Comparison of ENCODE assay signal across 6 cellular contexts in the genomic region with DNA sequence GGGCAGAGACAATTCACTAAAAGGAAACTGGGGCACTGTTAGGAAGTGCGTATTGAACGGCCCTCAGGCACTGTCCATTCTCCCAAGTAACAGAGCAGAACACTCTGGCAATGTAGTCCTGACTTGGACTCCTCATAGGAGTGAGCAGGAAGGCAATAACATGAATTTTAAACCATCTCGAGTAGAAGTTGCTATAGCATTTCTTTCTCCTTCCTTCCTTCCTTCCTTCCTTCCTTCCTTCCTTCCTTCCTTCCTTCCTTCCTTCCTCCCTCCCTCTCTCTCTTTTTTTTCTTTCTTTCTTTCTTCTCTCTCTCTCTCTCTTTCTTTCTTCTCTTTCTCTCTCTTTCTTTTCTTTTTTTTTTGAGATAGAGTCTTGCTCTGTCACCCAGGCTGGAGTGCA.
"Had no signal": no experiment of that assay in that cellular context is flagged by ENCODE, and none has a peak within 500 bp of the region (broad histone marks: within the 10 kb centered on the region; RNA-seq: fewer than 3 reads in every experiment).

No MANE protein-coding gene starts in this region.

- H3K27ac ChIP-seq: psoas muscle, sigmoid colon, suprapubic skin had no signal

- H3K9me3 ChIP-seq: psoas muscle, sigmoid colon, suprapubic skin had no signal

- H3K4me3 ChIP-seq: psoas muscle, sigmoid colon, suprapubic skin had no signal

- H3K4me1 ChIP-seq: psoas muscle had no signal

- H3K36me3 Mint-ChIP-seq: natural killer cell treated with Interleukin-12 subunit alpha and Interleukin-12 subunit beta and Interleukin-15 and Interleukin-18, amount 100 ng/mL, for 72 hours had no signal

- H3K9me3 Mint-ChIP-seq: activated T-helper 2 cell treated with anti-CD3 and anti-CD28 coated beads, Interferon-gamma antibody, Interleukin-2, Interleukin-4, amounts not matched to agents 10 μg/mL and 5 μg/mL and 100 μg/mL, durations not matched to agents 14 hours and 24 hours and 36 hours; natural killer cell treated with Interleukin-12 subunit alpha and Interleukin-12 subunit beta and Interleukin-15 and Interleukin-18, amount 100 ng/mL, for 72 hours had no signal

- H3K27ac Mint-ChIP-seq: activated T-helper 2 cell treated with anti-CD3 and anti-CD28 coated beads, Interferon-gamma antibody, Interleukin-2, Interleukin-4, amounts not matched to agents 10 μg/mL and 5 μg/mL and 100 μg/mL, durations not matched to agents 14 hours and 24 hours and 36 hours had no signal

- H3K27me3 ChIP-seq: dorsolateral prefrontal cortex, suprapubic skin had no signal

- H3K36me3 ChIP-seq: sigmoid colon had no signal

- H3K4me3 Mint-ChIP-seq: natural killer cell treated with Interleukin-12 subunit alpha and Interleukin-12 subunit beta and Interleukin-15 and Interleukin-18, amount 100 ng/mL, for 72 hours had no signal
